14 cellular contexts compared by ENCODE assay signal in genomic region chr5:159040181-159040580, GRCh38. TPM values are rescaled to one million over a fixed set of nuclear protein-coding genes. Genes with fewer than 3 reads are reported as not detected.
A peak's percentile ranks its signal among the peaks of the same experiment; 100 is the strongest.
DNase-seq lines count a peak whose midpoint lies in the region; ATAC-seq, FAIRE-seq and TF ChIP-seq lines count a peak whose summit lies in the region.
"Had no signal": no experiment of that assay in that cellular context is flagged by ENCODE, and none has a peak within 500 bp of the region (broad histone marks: within the 10 kb centered on the region; RNA-seq: fewer than 3 reads in every experiment).

No MANE protein-coding gene starts in this region.

- BruUV-seq in K562 (replicated peaks; lab: Mats Ljungman, UMichigan): no TSS peak

- in situ Hi-C loops in K562 (cut with MboI): no loop called here

- no peak overlapping the region for H2AFZ ChIP-seq in K562 (ENCODE audit: low read depth, low read length)
- H2AFZ ChIP-seq: GM23248 had no signal

- H3K4me2 ChIP-seq in K562 (ENCODE audit: insufficient read depth, low read length): no peak overlapping the region

- peak; percentile 71 for FAIRE-seq in GM12891 (lab: Jason Lieb, UNC)
- no peak for FAIRE-seq in K562 (lab: Jason Lieb, UNC)
- FAIRE-seq: small intestine had no signal

- no peaks in the 10 kb centered on the region for H3K9me3 ChIP-seq in K562 (replicated peaks; ENCODE audit: control insufficient read depth, insufficient read depth, low read depth, low read length)

- POLR2A ChIA-PET in K562 (lab: Yijun Ruan, JAX): no interaction called here

- H3K9me1 ChIP-seq in K562 (ENCODE audit: control insufficient read depth, insufficient read depth, low read length): no peaks in the 10 kb centered on the region

- H3K27ac ChIP-seq in K562 (ENCODE audit: extremely low read depth, low read depth, low read length): no peak overlapping the region
- H3K27ac ChIP-seq: GM23248 had no signal

- TF ChIP-seq POLR2A in GM12891 (IDR thresholded peaks at IDR 0.05; ENCODE audit: low read depth, low read length) (no peak), K562 (conservative IDR thresholded peaks at IDR 0.05) (no peak)

- 0% methylated on average over 5 of the region's 5 CpGs for WGBS in K562 (ENCODE audit: insufficient coverage, low coverage, missing lambda C conversion rate)

- intact Hi-C loops in K562 (cut with micrococcal nuclease): no loop called here

- H4K20me1 ChIP-seq in K562 (replicated peaks; ENCODE audit: control insufficient read depth, insufficient read depth, low read length): no peaks in the 10 kb centered on the region

- H3K27me3 ChIP-seq in K562 (ENCODE audit: control insufficient read depth in 2 of 2, insufficient read depth in 2 of 2, low read length in 2 of 2): peaks cover 0 to 8% of the 10 kb centered on the region in 2 experiments; a peak in 1 of 5 replicates

- ATAC-seq in GM21717 (IDR thresholded peaks at IDR 0.05; ENCODE audit: unreplicated experiment) (peak; percentile 59), HG03457 (IDR thresholded peaks at IDR 0.05; ENCODE audit: unreplicated experiment) (peak; percentile 42), K562 (no peak), GM19324 (IDR thresholded peaks at IDR 0.05; ENCODE audit: low FRiP score, unreplicated experiment) (no peak)

- DNase-seq in GM12891 (ENCODE audit: insufficient read length, low spot score) (no peak), K562 (ENCODE audit: extremely low read depth in 1 of 4, low spot score in 3 of 4) (no peak), NCI-H446 (lab: John Stamatoyannopoulos, UW) (no peak), 8988T (no peak)
- no peak for DNase-seq in activated CD4-positive, alpha-beta T cell treated with anti-CD3 and anti-CD28 coated beads, Interleukin-2, amount 50 U/mL, for 48 hours
- DNase-seq: activated gamma-delta T cell treated with Interleukin-2 at 50 U/mL for 16 hours; cerebellar nuclear complex; GM23248; NCI-H2029 treated with DMSO at 0.1 percent for 48 hours; small intestine; stimulated activated CD8-positive, alpha-beta memory T cell treated with anti-CD3 and anti-CD28 coated beads, Interleukin-4, amount 100 ng/mL, for 48 hours had no signal

- TF ChIP-seq CTCF in K562 (IDR thresholded peaks at IDR 0.05 in 2 of 3, conservative IDR thresholded peaks at IDR 0.05 in 1 of 3; ENCODE audit: insufficient read depth in 2 of 3, low read depth in 1 of 3, low read length in 3 of 3): no peak

- no peak for TF ChIP-seq RAD21 in K562 (CRISPR knock-in tag; conservative IDR thresholded peaks at IDR 0.05 in 1 of 2, IDR thresholded peaks at IDR 0.05 in 1 of 2)

- CTCF ChIA-PET in K562 (lab: Yijun Ruan, JAX; ENCODE audit: low intra/inter-chr PET ratio): no interaction called here

- no peaks in the 10 kb centered on the region for H3K4me1 ChIP-seq in K562 (replicated peaks in 1 of 2; ENCODE audit: control insufficient read depth in 2 of 2, insufficient read depth in 2 of 2, low read length in 2 of 2)

- H3K4me3 ChIP-seq in K562: no peak overlapping the region
- H3K4me3 ChIP-seq: GM23248 had no signal

- TF ChIP-seq EP300 in K562 (IDR thresholded peaks at IDR 0.05; ENCODE audit: low read length): no peak

- no peaks in the 10 kb centered on the region for H3K36me3 ChIP-seq in K562 (ENCODE audit: control insufficient read depth, insufficient read depth, low read length)

- H3K79me2 ChIP-seq in K562 (ENCODE audit: control insufficient read depth, insufficient read depth, low read length): no peaks in the 10 kb centered on the region

- H3K9ac ChIP-seq in K562 (ENCODE audit: insufficient read depth in 1 of 2, low read depth in 2 of 2, low read length in 2 of 2): no peak overlapping the region

TF ChIP-seq in GM12891, 5 proteins besides CTCF, POLR2A, EP300 and RAD21:
- TF ChIP-seq TAF1 (IDR thresholded peaks at IDR 0.05; ENCODE audit: low read depth, low read length) (no peak), SPI1 (IDR thresholded peaks at IDR 0.05; ENCODE audit: low read depth, low read length) (peak; percentile 85)
TF ChIP-seq in GM12891: peak in this region for 1.

TF ChIP-seq in K562, 482 proteins besides CTCF, POLR2A, EP300 and RAD21:
- TF ChIP-seq IFI16 (CRISPR knock-in tag; IDR thresholded peaks at IDR 0.05) (no peak), SPI1 (IDR thresholded peaks at IDR 0.05; ENCODE audit: borderline replicate concordance, low read depth, low read length) (peak; percentile 43; the same call in 1 of the 2 replicates)

RNA-seq across cellular contexts. Expression of gene EBF1, which starts 59.5 kb away (rescaled TPM):
- polyA plus RNA-seq in GM12891 (2012; ENCODE audit: low read depth, missing spikeins): 2.8 TPM
- 0.37 and 1.5 TPM in 2 replicates for total RNA-seq in K562 (2011; cell fraction: chromatin; rRNA removed; ENCODE audit: low replicate concordance)
- 0.17 and 0.26 TPM in 2 replicates for total RNA-seq in K562 (2011; cell fraction: nucleolus; rRNA removed)
- total RNA-seq in K562 (2011; cell fraction: nucleoplasm; rRNA removed): 0.38 and 0.44 TPM in 2 replicates
- total RNA-seq in K562 (2014; rRNA removed) (0.16 and 0.36 TPM in 2 replicates), K562 (2014; rRNA removed; fragmentation: Illumina TruSeq; extraction: Trizol) (not detected in 2 replicates), K562 (2015; rRNA removed; fragmentation: Illumina TruSeq; extraction: Trizol) (not detected in 2 replicates), K562 (2021) (0.07 and 0.24 TPM in 2 replicates)
- polyA plus RNA-seq in K562 (2011; rRNA removed) (0.07 TPM in 1 of 2 replicates, not detected in the other), K562 (2014; fragmentation: Illumina TruSeq; extraction: Trizol) (0.12 TPM in 1 of 2 replicates, not detected in the other), K562 (2014; fragmentation: Nextera tagmentation; extraction: Ambion mirVana) (under 1 TPM in 1 of 2 experiments, not detected in 1; 0.13 TPM), K562 (2014; rRNA removed) (0.42 TPM in 1 of 2 replicates, not detected in the other)
- polyA plus RNA-seq in K562 (2011; cell fraction: cytosol; rRNA removed): not detected in 2 replicates
- 0.23 TPM in 1 of 2 replicates, not detected in the other for polyA plus RNA-seq in K562 (2011; cell fraction: nucleus; rRNA removed)
- polyA plus RNA-seq in K562 (2012): 0.03 TPM in 2 replicates
- polyA minus RNA-seq in K562 (2011; rRNA and poly(A)+ RNA removed): not detected in 2 replicates
- polyA minus RNA-seq in K562 (2011; cell fraction: cytosol; rRNA and poly(A)+ RNA removed): not detected in 2 replicates
- polyA minus RNA-seq in K562 (2011; cell fraction: nucleus; rRNA and poly(A)+ RNA removed): 0.27 and 1.2 TPM in 2 replicates

Comparison
In these comparisons a context has a peak if more than half of its experiments do, and no peak if none do; other contexts are left out.
1. ATAC-seq: peak in GM21717 (single experiment) and HG03457 (single experiment); none in K562 (single experiment) and GM19324 (single experiment).